In the genomic region with DNA sequence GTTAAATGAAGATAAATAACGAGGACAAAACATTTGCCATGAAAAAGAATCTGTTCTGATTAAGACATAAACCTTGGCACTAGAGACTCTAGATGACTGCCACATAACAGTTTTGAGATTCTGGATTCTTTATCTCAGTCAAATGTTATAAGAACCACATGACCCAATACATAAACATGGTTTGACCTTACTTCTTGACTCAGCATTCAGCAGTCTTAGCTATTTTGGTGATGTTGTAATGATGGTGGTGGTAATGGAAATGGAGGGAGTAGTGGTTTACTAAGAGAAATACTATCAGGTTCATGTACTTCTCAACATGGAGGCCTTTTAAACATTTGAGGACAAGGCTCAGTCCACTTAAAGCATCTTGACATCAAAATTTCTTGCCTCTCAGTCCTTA, we compare ENCODE assay signal across 21 cellular contexts.
A peak's percentile ranks its signal among the peaks of the same experiment; 100 is the strongest.
DNase-seq lines count a peak whose midpoint lies in the region; ATAC-seq and TF ChIP-seq lines count a peak whose summit lies in the region.
"Had no signal": no experiment of that assay in that cellular context is flagged by ENCODE, and none has a peak within 500 bp of the region (broad histone marks: within the 10 kb centered on the region; RNA-seq: fewer than 3 reads in every experiment).

No MANE protein-coding gene starts in this region.

- no peaks in the 10 kb centered on the region for H4K20me1 ChIP-seq in OCI-LY7 (ENCODE audit: insufficient read depth, low read length)

- intact Hi-C loops in OCI-LY7 (cut with micrococcal nuclease; ENCODE audit: unreplicated experiment): no loop called here

- ATAC-seq in HG03439 (IDR thresholded peaks at IDR 0.05; ENCODE audit: unreplicated experiment) (no peak), GM18517 (IDR thresholded peaks at IDR 0.05; ENCODE audit: unreplicated experiment) (no peak)
- ATAC-seq: mucosa of descending colon; stimulated activated naive CD8-positive, alpha-beta T cell treated with anti-CD3 and anti-CD28 coated beads, Interleukin-15, Interleukin-2, amounts not matched to agents 100 U/mL and 50 U/mL, for 24 hours had no signal

- DNase-seq in GM03348 (ENCODE audit: low spot score): peak; percentile 8
- no peak for DNase-seq in OCI-LY7 (ENCODE audit: low spot score)
- DNase-seq in fibroblast of mammary gland (ENCODE audit: low read depth): peak; percentile 40
- no peak for DNase-seq in DMS53 treated with DMSO at 0.1 percent for 48 hours (lab: John Stamatoyannopoulos, UW; ENCODE audit: unreplicated experiment)
- DNase-seq: activated B cell treated with CpG ODN at 0.5 μM for 24 hours; activated CD4-positive, alpha-beta memory T cell treated with anti-CD3 and anti-CD28 coated beads for 36 hours; activated gamma-delta T cell treated with Interleukin-2 at 50 U/mL for 16 hours; amniotic stem cell; COR-L47; mucosa of descending colon; NCI-H1092 treated with DMSO at 0.1 percent for 48 hours; NCI-H2081; stimulated activated CD4-positive, alpha-beta T cell treated with anti-CD3 and anti-CD28 coated beads, Interleukin-2, amount 100 ng/mL, for 24 hours; stimulated activated naive CD8-positive, alpha-beta T cell treated with anti-CD3 and anti-CD28 coated beads, Interleukin-15, Interleukin-2, amounts not matched to agents 100 U/mL and 50 U/mL, for 24 hours; tibial artery had no signal

- CTCF ChIA-PET in OCI-LY7 (lab: Charles Lee; ENCODE audit: unreplicated experiment): no interaction called here

- no TSS peak for BruUV-seq in OCI-LY7 (replicated peaks; lab: Mats Ljungman, UMichigan)

- H3K9me3 ChIP-seq in OCI-LY7 (ENCODE audit: low read length): no peaks in the 10 kb centered on the region
- no peaks in the 10 kb centered on the region for H3K9me3 ChIP-seq in skeletal muscle satellite cell (replicated peaks; ENCODE audit: low read length)
- H3K9me3 ChIP-seq: mucosa of descending colon, tibial artery had no signal

- H3K9ac ChIP-seq in skeletal muscle satellite cell (ENCODE audit: low read depth, low read length): no peak overlapping the region
- H3K9ac ChIP-seq: KMS-11 had no signal

- no peak for TF ChIP-seq CTCF in OCI-LY7 (conservative IDR thresholded peaks at IDR 0.05; ENCODE audit: low read length)
- no peak for TF ChIP-seq CTCF in fibroblast of mammary gland (conservative IDR thresholded peaks at IDR 0.05; ENCODE audit: control insufficient read depth, insufficient read depth, low read depth, low read length)

- no peaks in the 10 kb centered on the region for H3K9me2 ChIP-seq in OCI-LY7 (ENCODE audit: insufficient read depth, low read length)

- H3K4me2 ChIP-seq in OCI-LY7 (ENCODE audit: low read length) (no peak overlapping the region), skeletal muscle satellite cell (ENCODE audit: low read length) (peak overlapping the region; percentile 27)
- H3K4me2 ChIP-seq: KMS-11 had no signal

- no peaks in the 10 kb centered on the region for H3K79me2 ChIP-seq in OCI-LY7 (ENCODE audit: insufficient read depth, low read depth, low read length)

- H2AFZ ChIP-seq in OCI-LY7 (ENCODE audit: low read length): peak overlapping the region; percentile 25; the same call in 1 of the 2 replicates

- H3K27me3 ChIP-seq in skeletal muscle satellite cell (ENCODE audit: control insufficient read depth, insufficient read depth, low read length): no peaks in the 10 kb centered on the region
- H3K27me3 ChIP-seq: tibial artery had no signal

- POLR2A ChIA-PET in OCI-LY7 (lab: Charles Lee): interaction anchor here (0.6 kb wide), 1 partner anchor 22 kb away, joined by 3 read pairs; no protein-coding TSS in a partner anchor

- H3K36me3 ChIP-seq in OCI-LY7 (ENCODE audit: insufficient read depth, low read length): no peaks in the 10 kb centered on the region; the same call in 1 of the 2 replicates
- no peaks in the 10 kb centered on the region for H3K36me3 ChIP-seq in skeletal muscle satellite cell (ENCODE audit: insufficient read depth, low read length)
- H3K36me3 ChIP-seq: tibial artery had no signal

- no peaks in the 10 kb centered on the region for H3K4me1 ChIP-seq in OCI-LY7 (ENCODE audit: insufficient read depth, low read length, poor library complexity, severe bottlenecking)
- peaks cover 7% of the 10 kb centered on the region for H3K4me1 ChIP-seq in skeletal muscle satellite cell (ENCODE audit: control insufficient read depth, insufficient read depth, low read length)
- H3K4me1 ChIP-seq: tibial artery had no signal

- H3K27ac ChIP-seq in OCI-LY7 (ENCODE audit: low read depth, low read length, poor library complexity, severe bottlenecking): no peak overlapping the region
- H3K27ac ChIP-seq: epithelial cell of prostate, KMS-11, SK-N-MC, tibial artery had no signal

- H3K4me3 ChIP-seq in OCI-LY7 (ENCODE audit: low read depth, low read length, poor library complexity, severe bottlenecking) (no peak overlapping the region), fibroblast of mammary gland (ENCODE audit: control insufficient read depth, low read depth, low read length) (no peak overlapping the region), skeletal muscle satellite cell (ENCODE audit: low read length) (no peak overlapping the region)
- H3K4me3 ChIP-seq: mucosa of descending colon, SK-N-MC, tibial artery had no signal

Comparison
In these comparisons a context has a peak if more than half of its experiments do, and no peak if none do; other contexts are left out.
1. DNase-seq: peak in GM03348 (single experiment) and fibroblast of mammary gland (single experiment); none in OCI-LY7 (single experiment) and DMS53 treated with DMSO at 0.1 percent for 48 hours (single experiment).